10 cellular contexts compared by ENCODE assay signal in the genomic region with DNA sequence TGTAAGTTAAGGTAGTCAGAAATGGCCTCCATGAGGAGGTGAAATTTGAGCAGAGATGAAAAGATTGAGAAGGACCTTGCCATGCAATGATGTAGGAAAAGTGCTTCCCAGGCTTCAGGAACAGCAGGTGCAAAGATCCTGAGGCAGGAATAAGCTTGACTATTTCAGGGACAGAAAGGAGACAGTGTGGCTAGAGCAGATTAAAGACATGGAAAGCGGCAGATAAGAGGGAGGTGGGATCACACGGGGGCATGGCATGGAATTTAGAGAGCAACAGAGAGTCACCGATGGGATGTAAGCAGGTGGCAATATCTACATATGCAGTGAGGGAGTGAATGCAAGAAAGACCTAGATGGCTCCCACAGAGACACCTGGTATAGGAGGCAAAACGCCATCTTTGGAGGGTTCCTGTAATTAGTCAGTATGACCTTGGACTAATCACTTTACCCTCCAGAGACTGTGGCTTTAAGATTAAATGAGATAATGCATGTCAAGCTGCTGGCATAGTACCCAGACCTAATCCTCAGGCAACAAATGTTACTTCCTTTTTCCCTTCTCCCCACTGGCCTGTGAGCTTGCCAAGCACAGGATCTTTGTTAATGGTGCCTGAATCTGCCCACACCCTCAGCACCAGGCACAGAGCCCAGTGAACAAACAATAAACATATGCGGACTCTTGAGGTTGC. TPM values are rescaled to one million over a fixed set of nuclear protein-coding genes. Genes with fewer than 3 reads are reported as not detected.
A peak's percentile ranks its signal among the peaks of the same experiment; 100 is the strongest.
DNase-seq lines count a peak whose midpoint lies in the region; ATAC-seq lines count a peak whose summit lies in the region.
"Had no signal": no experiment of that assay in that cellular context is flagged by ENCODE, and none has a peak within 500 bp of the region (broad histone marks: within the 10 kb centered on the region; RNA-seq: fewer than 3 reads in every experiment).

No MANE protein-coding gene starts in this region.

- H3K4me1 ChIP-seq in adipocyte (ENCODE audit: control insufficient read depth, insufficient read depth, low read length): peaks cover 33% of the 10 kb centered on the region

- peak; percentile 65 for DNase-seq in AG08396 (ENCODE audit: low spot score)
- DNase-seq in LoVo (ENCODE audit: low spot score): peak; percentile 34
- DNase-seq in adipocyte (ENCODE audit: low read depth): peak; percentile 93
- DNase-seq in left colon: peak; percentile 75 to 84
- DNase-seq in kidney glomerular epithelial cell (lab: John Stamatoyannopoulos, UW): no peak
- DNase-seq: T1000 had no signal

- ATAC-seq in left colon: peak; percentile 83
- no peak for ATAC-seq in HG03354 (IDR thresholded peaks at IDR 0.05; ENCODE audit: poor library complexity, severe bottlenecking, unreplicated experiment)
- ATAC-seq in GM21786 (IDR thresholded peaks at IDR 0.05; ENCODE audit: unreplicated experiment): no peak
- ATAC-seq in HG02870 (IDR thresholded peaks at IDR 0.05; ENCODE audit: unreplicated experiment): no peak

- peaks cover 4% of the 10 kb centered on the region for H3K27me3 ChIP-seq in adipocyte (replicated peaks; ENCODE audit: control insufficient read depth, insufficient read depth, low read length)

- intact Hi-C loops in left colon (cut with DNase I, micrococcal nuclease): no loop called here

- H3K4me3 ChIP-seq in adipocyte (ENCODE audit: low read length): no peak overlapping the region

- no peaks in the 10 kb centered on the region for H3K36me3 ChIP-seq in adipocyte (ENCODE audit: control insufficient read depth, insufficient read depth, low read length, severe bottlenecking)

- no peaks in the 10 kb centered on the region for H3K9me3 ChIP-seq in adipocyte (ENCODE audit: control insufficient read depth, low read length)

- H3K9ac ChIP-seq in adipocyte (ENCODE audit: low read length): no peak overlapping the region

RNA-seq across cellular contexts. Expression of gene ACER3, which starts 24.6 kb away (rescaled TPM):
- total RNA-seq in left colon: 10 to 100 TPM; 38.9 to 55.5 TPM

RNA-seq across cellular contexts. Expression of gene TSKU, which starts 52.9 kb away (rescaled TPM):
- total RNA-seq in left colon: 10 to 100 TPM; 38.4 to 42.6 TPM
- total RNA-seq: mononuclear cell had no signal
